In the genomic region with DNA sequence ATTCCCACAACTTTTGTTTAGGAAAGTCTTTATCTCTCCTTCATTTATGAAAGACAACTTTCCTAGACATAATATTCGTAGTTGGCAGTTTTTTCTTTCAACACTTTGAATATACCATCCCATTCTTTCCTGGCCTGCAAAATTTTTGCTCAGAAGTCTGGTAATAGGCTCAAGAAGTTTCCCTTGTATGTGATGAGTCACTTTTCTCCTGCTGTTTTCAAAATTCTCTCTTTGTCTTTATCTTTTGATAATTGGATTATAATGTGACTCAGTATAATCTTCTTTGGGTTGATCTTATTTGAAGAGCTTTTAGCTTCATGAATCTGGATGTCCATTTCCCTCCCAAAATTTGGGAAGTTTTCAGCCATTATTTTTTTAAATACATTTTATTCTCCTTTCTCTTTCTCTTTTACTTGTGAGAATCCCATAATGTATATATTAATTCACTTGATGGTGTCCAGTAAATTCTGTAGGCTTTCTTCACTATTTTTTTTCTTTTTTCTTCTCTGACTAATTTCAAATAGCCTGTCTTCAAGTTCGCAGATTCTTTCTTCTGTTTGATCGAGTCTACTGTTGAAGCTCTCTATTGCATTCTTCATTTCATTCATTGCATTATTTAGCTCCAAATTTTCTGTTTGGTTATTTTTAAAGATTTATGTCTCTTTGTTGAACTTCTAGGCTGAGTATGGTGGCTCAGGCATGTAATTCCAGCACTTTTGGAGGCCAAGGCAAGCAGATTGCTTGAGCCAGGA, we compare ENCODE assay signal across 2 cellular contexts.
TF ChIP-seq lines count a peak whose summit lies in the region.

No MANE protein-coding gene starts in this region.

TF ChIP-seq in HCT116, 20 proteins besides CTCF, POLR2A, EP300 and RAD21:
- TF ChIP-seq EZH2phosphoT487 (IDR thresholded peaks at IDR 0.05; ENCODE audit: borderline replicate concordance) (no peak), CBX3 (IDR thresholded peaks at IDR 0.05; ENCODE audit: low read depth) (peak; percentile 29; the same call in 1 of the 2 replicates)

TF ChIP-seq in GM12878, 131 proteins besides CTCF, POLR2A, EP300 and RAD21:
- no peak for TF ChIP-seq RCOR1 (conservative IDR thresholded peaks at IDR 0.05; ENCODE audit: low read depth, low read length)
